ENCODE assay signal across 1 cellular context in the genomic region with DNA sequence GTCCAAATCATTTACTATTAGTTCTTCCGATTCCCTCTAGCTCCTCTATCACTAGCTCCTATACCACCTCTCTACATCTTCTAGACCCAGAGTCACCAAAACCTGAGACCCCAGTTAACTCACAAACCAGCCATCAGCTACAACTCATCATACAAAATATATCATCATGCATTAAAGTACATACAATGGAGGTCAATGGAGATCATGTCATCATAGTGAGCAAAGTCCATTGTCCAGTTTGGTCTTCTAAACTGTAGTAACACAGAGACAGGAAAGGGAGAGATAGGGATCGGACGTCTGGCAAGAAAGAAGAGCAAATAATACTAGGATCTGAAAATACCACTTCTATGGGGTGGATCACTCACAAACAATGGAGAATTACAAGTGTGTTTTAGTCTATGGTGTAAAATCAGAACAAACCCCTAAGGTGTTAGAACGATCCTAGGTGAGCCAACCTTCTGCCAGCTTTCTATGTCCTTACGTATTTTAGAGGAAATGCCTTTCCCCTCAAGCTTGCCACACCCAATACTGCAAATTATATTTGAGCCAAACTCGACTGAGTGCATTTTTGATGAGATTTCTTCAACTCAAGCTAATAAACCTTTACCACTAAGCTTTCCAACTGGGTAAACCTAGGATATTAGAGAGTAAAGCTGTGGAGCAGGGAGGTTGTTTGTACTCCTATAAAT.
TF ChIP-seq lines count a peak whose summit lies in the region.

No MANE protein-coding gene starts in this region.

TF ChIP-seq in GM12878, 131 proteins besides CTCF, POLR2A, EP300 and RAD21:
- TF ChIP-seq ZNF207 (IDR thresholded peaks at IDR 0.05; ENCODE audit: borderline replicate concordance) (no peak), SPI1 (IDR thresholded peaks at IDR 0.05; ENCODE audit: borderline replicate concordance, insufficient read depth, low read depth, low read length) (no peak), MYB (IDR thresholded peaks at IDR 0.05; ENCODE audit: borderline replicate concordance, low read depth, low read length) (no peak), CBX3 (IDR thresholded peaks at IDR 0.05; ENCODE audit: borderline replicate concordance, low read depth) (no peak), BRCA1 (IDR thresholded peaks at IDR 0.05; ENCODE audit: low read depth, low read length) (no peak), NBN (IDR thresholded peaks at IDR 0.05) (no peak), LARP7 (IDR thresholded peaks at IDR 0.05) (no peak), MEF2A (IDR thresholded peaks at IDR 0.05; ENCODE audit: insufficient read depth, low read depth, low read length) (no peak), ESRRA (IDR thresholded peaks at IDR 0.05; ENCODE audit: low read length) (no peak), SIX5 (IDR thresholded peaks at IDR 0.05; ENCODE audit: low read depth, low read length, severe bottlenecking) (no peak), SIN3A (IDR thresholded peaks at IDR 0.05; ENCODE audit: low read depth, low read length) (no peak), NR2F1 (conservative IDR thresholded peaks at IDR 0.05) (no peak), FOXM1 (IDR thresholded peaks at IDR 0.05; ENCODE audit: low read depth, low read length) (no peak), ZNF622 (IDR thresholded peaks at IDR 0.05) (no peak)
- TF ChIP-seq, protein P1, sequence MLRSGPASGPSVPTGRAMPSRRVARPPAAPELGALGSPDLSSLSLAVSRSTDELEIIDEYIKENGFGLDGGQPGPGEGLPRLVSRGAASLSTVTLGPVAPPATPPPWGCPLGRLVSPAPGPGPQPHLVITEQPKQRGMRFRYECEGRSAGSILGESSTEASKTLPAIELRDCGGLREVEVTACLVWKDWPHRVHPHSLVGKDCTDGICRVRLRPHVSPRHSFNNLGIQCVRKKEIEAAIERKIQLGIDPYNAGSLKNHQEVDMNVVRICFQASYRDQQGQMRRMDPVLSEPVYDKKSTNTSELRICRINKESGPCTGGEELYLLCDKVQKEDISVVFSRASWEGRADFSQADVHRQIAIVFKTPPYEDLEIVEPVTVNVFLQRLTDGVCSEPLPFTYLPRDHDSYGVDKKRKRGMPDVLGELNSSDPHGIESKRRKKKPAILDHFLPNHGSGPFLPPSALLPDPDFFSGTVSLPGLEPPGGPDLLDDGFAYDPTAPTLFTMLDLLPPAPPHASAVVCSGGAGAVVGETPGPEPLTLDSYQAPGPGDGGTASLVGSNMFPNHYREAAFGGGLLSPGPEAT (IDR thresholded peaks at IDR 0.05; ENCODE audit: low read depth) = no peak
- TF ChIP-seq, protein P2, sequence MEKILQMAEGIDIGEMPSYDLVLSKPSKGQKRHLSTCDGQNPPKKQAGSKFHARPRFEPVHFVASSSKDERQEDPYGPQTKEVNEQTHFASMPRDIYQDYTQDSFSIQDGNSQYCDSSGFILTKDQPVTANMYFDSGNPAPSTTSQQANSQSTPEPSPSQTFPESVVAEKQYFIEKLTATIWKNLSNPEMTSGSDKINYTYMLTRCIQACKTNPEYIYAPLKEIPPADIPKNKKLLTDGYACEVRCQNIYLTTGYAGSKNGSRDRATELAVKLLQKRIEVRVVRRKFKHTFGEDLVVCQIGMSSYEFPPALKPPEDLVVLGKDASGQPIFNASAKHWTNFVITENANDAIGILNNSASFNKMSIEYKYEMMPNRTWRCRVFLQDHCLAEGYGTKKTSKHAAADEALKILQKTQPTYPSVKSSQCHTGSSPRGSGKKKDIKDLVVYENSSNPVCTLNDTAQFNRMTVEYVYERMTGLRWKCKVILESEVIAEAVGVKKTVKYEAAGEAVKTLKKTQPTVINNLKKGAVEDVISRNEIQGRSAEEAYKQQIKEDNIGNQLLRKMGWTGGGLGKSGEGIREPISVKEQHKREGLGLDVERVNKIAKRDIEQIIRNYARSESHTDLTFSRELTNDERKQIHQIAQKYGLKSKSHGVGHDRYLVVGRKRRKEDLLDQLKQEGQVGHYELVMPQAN (conservative IDR thresholded peaks at IDR 0.05) = no peak
- TF ChIP-seq, protein P3, sequence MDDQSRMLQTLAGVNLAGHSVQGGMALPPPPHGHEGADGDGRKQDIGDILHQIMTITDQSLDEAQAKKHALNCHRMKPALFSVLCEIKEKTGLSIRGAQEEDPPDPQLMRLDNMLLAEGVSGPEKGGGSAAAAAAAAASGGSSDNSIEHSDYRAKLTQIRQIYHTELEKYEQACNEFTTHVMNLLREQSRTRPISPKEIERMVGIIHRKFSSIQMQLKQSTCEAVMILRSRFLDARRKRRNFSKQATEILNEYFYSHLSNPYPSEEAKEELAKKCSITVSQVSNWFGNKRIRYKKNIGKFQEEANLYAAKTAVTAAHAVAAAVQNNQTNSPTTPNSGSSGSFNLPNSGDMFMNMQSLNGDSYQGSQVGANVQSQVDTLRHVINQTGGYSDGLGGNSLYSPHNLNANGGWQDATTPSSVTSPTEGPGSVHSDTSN (IDR thresholded peaks at IDR 0.05; ENCODE audit: insufficient replicate concordance, low read depth, low read length) = no peak
- TF ChIP-seq, protein P4, sequence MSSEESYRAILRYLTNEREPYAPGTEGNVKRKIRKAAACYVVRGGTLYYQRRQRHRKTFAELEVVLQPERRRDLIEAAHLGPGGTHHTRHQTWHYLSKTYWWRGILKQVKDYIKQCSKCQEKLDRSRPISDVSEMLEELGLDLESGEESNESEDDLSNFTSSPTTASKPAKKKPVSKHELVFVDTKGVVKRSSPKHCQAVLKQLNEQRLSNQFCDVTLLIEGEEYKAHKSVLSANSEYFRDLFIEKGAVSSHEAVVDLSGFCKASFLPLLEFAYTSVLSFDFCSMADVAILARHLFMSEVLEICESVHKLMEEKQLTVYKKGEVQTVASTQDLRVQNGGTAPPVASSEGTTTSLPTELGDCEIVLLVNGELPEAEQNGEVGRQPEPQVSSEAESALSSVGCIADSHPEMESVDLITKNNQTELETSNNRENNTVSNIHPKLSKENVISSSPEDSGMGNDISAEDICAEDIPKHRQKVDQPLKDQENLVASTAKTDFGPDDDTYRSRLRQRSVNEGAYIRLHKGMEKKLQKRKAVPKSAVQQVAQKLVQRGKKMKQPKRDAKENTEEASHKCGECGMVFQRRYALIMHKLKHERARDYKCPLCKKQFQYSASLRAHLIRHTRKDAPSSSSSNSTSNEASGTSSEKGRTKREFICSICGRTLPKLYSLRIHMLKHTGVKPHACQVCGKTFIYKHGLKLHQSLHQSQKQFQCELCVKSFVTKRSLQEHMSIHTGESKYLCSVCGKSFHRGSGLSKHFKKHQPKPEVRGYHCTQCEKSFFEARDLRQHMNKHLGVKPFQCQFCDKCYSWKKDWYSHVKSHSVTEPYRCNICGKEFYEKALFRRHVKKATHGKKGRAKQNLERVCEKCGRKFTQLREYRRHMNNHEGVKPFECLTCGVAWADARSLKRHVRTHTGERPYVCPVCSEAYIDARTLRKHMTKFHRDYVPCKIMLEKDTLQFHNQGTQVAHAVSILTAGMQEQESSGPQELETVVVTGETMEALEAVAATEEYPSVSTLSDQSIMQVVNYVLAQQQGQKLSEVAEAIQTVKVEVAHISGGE (CRISPR knock-in tag; IDR thresholded peaks at IDR 0.05) = no peak
- TF ChIP-seq, protein P5, sequence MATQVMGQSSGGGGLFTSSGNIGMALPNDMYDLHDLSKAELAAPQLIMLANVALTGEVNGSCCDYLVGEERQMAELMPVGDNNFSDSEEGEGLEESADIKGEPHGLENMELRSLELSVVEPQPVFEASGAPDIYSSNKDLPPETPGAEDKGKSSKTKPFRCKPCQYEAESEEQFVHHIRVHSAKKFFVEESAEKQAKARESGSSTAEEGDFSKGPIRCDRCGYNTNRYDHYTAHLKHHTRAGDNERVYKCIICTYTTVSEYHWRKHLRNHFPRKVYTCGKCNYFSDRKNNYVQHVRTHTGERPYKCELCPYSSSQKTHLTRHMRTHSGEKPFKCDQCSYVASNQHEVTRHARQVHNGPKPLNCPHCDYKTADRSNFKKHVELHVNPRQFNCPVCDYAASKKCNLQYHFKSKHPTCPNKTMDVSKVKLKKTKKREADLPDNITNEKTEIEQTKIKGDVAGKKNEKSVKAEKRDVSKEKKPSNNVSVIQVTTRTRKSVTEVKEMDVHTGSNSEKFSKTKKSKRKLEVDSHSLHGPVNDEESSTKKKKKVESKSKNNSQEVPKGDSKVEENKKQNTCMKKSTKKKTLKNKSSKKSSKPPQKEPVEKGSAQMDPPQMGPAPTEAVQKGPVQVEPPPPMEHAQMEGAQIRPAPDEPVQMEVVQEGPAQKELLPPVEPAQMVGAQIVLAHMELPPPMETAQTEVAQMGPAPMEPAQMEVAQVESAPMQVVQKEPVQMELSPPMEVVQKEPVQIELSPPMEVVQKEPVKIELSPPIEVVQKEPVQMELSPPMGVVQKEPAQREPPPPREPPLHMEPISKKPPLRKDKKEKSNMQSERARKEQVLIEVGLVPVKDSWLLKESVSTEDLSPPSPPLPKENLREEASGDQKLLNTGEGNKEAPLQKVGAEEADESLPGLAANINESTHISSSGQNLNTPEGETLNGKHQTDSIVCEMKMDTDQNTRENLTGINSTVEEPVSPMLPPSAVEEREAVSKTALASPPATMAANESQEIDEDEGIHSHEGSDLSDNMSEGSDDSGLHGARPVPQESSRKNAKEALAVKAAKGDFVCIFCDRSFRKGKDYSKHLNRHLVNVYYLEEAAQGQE (IDR thresholded peaks at IDR 0.05; ENCODE audit: low read depth, low read length) = no peak
TF ChIP-seq in GM12878: peak in this region for 0.
